In the genomic region with DNA sequence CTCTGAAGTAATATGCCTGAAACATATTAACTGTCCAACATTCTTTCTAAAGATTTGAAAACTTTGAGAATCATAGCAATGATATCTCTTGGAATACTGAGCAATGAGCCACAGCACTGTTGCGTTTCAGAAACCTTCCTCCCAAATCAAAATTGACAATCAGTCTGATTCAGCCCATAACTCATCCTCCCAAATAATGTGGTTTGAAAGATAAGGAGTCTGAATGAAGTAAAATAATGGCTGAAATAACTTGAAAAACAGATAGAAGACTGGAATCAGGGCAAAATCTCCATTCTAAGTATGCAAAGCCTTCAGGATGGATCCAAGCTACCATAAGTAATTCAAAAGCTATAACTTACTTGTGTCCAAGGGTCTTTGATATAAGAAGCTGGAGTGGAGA, we compare ENCODE assay signal across 3 cellular contexts.
TF ChIP-seq lines count a peak whose summit lies in the region.

No MANE protein-coding gene starts in this region.

TF ChIP-seq in A549, 52 proteins besides CTCF, POLR2A, EP300 and RAD21 (continued from another document):
- no peak for TF ChIP-seq NFE2L2 (conservative IDR thresholded peaks at IDR 0.05; ENCODE audit: low read length)
- TF ChIP-seq, protein P1, sequence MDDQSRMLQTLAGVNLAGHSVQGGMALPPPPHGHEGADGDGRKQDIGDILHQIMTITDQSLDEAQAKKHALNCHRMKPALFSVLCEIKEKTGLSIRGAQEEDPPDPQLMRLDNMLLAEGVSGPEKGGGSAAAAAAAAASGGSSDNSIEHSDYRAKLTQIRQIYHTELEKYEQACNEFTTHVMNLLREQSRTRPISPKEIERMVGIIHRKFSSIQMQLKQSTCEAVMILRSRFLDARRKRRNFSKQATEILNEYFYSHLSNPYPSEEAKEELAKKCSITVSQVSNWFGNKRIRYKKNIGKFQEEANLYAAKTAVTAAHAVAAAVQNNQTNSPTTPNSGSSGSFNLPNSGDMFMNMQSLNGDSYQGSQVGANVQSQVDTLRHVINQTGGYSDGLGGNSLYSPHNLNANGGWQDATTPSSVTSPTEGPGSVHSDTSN (IDR thresholded peaks at IDR 0.05) = no peak
- no peak for TF ChIP-seq BHLHE40 (IDR thresholded peaks at IDR 0.05; ENCODE audit: low read depth, low read length)
- no peak for TF ChIP-seq GATA3 (IDR thresholded peaks at IDR 0.05; ENCODE audit: borderline replicate concordance)
- TF ChIP-seq NR3C1 (IDR thresholded peaks at IDR 0.05) = no peak
- TF ChIP-seq REST (IDR thresholded peaks at IDR 0.05) = no peak
- no peak for TF ChIP-seq FOXS1 (CRISPR knock-in tag; IDR thresholded peaks at IDR 0.05)
- TF ChIP-seq CHD2 (IDR thresholded peaks at IDR 0.05; ENCODE audit: low read length, partially characterized antibody) = no peak
- TF ChIP-seq KDM5A (IDR thresholded peaks at IDR 0.05) = no peak
- TF ChIP-seq RCOR1 (IDR thresholded peaks at IDR 0.05; ENCODE audit: low read depth, low read length) = no peak
- TF ChIP-seq MAZ (IDR thresholded peaks at IDR 0.05; ENCODE audit: borderline replicate concordance, low read depth, low read length) = no peak
- TF ChIP-seq MYC (IDR thresholded peaks at IDR 0.05; ENCODE audit: borderline replicate concordance, low read length) = no peak
- TF ChIP-seq BCL3 (IDR thresholded peaks at IDR 0.05) = no peak

TF ChIP-seq in SK-N-SH treated with all-trans-retinoic acid at 6 μM for 48 hours, 23 proteins besides CTCF, POLR2A, EP300 and RAD21 (continued from another document):
- TF ChIP-seq, protein P2, sequence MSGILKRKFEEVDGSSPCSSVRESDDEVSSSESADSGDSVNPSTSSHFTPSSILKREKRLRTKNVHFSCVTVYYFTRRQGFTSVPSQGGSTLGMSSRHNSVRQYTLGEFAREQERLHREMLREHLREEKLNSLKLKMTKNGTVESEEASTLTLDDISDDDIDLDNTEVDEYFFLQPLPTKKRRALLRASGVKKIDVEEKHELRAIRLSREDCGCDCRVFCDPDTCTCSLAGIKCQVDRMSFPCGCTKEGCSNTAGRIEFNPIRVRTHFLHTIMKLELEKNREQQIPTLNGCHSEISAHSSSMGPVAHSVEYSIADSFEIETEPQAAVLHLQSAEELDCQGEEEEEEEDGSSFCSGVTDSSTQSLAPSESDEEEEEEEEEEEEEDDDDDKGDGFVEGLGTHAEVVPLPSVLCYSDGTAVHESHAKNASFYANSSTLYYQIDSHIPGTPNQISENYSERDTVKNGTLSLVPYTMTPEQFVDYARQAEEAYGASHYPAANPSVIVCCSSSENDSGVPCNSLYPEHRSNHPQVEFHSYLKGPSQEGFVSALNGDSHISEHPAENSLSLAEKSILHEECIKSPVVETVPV (CRISPR knock-in tag; IDR thresholded peaks at IDR 0.05) = 0 out of 2 replicates have a peak, but pooled peaks have one; percentile 36
- TF ChIP-seq ZFP30 (CRISPR knock-in tag; IDR thresholded peaks at IDR 0.05) = no peak
- no peak for TF ChIP-seq CSDC2 (CRISPR knock-in tag; IDR thresholded peaks at IDR 0.05)
- TF ChIP-seq, protein P3, sequence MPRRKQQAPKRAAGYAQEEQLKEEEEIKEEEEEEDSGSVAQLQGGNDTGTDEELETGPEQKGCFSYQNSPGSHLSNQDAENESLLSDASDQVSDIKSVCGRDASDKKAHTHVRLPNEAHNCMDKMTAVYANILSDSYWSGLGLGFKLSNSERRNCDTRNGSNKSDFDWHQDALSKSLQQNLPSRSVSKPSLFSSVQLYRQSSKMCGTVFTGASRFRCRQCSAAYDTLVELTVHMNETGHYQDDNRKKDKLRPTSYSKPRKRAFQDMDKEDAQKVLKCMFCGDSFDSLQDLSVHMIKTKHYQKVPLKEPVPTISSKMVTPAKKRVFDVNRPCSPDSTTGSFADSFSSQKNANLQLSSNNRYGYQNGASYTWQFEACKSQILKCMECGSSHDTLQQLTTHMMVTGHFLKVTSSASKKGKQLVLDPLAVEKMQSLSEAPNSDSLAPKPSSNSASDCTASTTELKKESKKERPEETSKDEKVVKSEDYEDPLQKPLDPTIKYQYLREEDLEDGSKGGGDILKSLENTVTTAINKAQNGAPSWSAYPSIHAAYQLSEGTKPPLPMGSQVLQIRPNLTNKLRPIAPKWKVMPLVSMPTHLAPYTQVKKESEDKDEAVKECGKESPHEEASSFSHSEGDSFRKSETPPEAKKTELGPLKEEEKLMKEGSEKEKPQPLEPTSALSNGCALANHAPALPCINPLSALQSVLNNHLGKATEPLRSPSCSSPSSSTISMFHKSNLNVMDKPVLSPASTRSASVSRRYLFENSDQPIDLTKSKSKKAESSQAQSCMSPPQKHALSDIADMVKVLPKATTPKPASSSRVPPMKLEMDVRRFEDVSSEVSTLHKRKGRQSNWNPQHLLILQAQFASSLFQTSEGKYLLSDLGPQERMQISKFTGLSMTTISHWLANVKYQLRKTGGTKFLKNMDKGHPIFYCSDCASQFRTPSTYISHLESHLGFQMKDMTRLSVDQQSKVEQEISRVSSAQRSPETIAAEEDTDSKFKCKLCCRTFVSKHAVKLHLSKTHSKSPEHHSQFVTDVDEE (CRISPR knock-in tag; IDR thresholded peaks at IDR 0.05) = peak; percentile 60
- peak; percentile 94 for TF ChIP-seq ISL1 (CRISPR knock-in tag; IDR thresholded peaks at IDR 0.05)
- 0 out of 2 replicates have a peak, but pooled peaks have one; percentile 28 for TF ChIP-seq ZFP3 (CRISPR knock-in tag; IDR thresholded peaks at IDR 0.05)
- 0 out of 2 replicates have a peak, but pooled peaks have one; percentile 61 for TF ChIP-seq CREB5 (CRISPR knock-in tag; IDR thresholded peaks at IDR 0.05; ENCODE audit: low read depth)

TF ChIP-seq in H1, 55 proteins besides CTCF, POLR2A, EP300 and RAD21 (continued from another document):
- TF ChIP-seq, protein P4, sequence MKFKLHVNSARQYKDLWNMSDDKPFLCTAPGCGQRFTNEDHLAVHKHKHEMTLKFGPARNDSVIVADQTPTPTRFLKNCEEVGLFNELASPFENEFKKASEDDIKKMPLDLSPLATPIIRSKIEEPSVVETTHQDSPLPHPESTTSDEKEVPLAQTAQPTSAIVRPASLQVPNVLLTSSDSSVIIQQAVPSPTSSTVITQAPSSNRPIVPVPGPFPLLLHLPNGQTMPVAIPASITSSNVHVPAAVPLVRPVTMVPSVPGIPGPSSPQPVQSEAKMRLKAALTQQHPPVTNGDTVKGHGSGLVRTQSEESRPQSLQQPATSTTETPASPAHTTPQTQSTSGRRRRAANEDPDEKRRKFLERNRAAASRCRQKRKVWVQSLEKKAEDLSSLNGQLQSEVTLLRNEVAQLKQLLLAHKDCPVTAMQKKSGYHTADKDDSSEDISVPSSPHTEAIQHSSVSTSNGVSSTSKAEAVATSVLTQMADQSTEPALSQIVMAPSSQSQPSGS (IDR thresholded peaks at IDR 0.05; ENCODE audit: low read length) = no peak
- TF ChIP-seq ZNF274 (IDR thresholded peaks at IDR 0.05; ENCODE audit: borderline replicate concordance, extremely low read depth, low read length) (no peak), PHF8 (conservative IDR thresholded peaks at IDR 0.05; ENCODE audit: low read depth, low read length) (no peak), CHD2 (IDR thresholded peaks at IDR 0.05; ENCODE audit: low read length) (no peak), TAF7 (optimal IDR thresholded peaks at IDR 0.05; ENCODE audit: borderline replicate concordance, low read depth, low read length) (no peak), SIRT6 (IDR thresholded peaks at IDR 0.05; ENCODE audit: low read length) (no peak), SRF (IDR thresholded peaks at IDR 0.05; ENCODE audit: low read depth, low read length) (no peak), JUN (IDR thresholded peaks at IDR 0.05; ENCODE audit: low read depth, low read length) (no peak), CBX5 (IDR thresholded peaks at IDR 0.05; ENCODE audit: low read depth, low read length) (no peak), KDM4A (IDR thresholded peaks at IDR 0.05; ENCODE audit: low read depth, low read length, severe bottlenecking) (no peak), TEAD4 (IDR thresholded peaks at IDR 0.05; ENCODE audit: low read depth, low read length) (no peak), USF2 (IDR thresholded peaks at IDR 0.05; ENCODE audit: low read length) (no peak)
